In genomic region chr10:103564799-103565365, GRCh38 we compare ENCODE assay signal across 8 cellular contexts.
DNase-seq lines count a peak whose midpoint lies in the region; ATAC-seq and TF ChIP-seq lines count a peak whose summit lies in the region.

No MANE protein-coding gene starts in this region.

- H3K27me3 Mint-ChIP-seq in progenitor cell of endocrine pancreas: peaks cover 10% of the 10 kb centered on the region

- peak; percentile 54 for TF ChIP-seq CTCF in RWPE2 (IDR thresholded peaks at IDR 0.05; ENCODE audit: poor library complexity, severe bottlenecking)
- peak; percentile 63 for TF ChIP-seq CTCF in progenitor cell of endocrine pancreas (IDR thresholded peaks at IDR 0.05; ENCODE audit: unreplicated experiment)

- H3K27ac ChIP-seq in RWPE2 (ENCODE audit: poor library complexity, severe bottlenecking): no peak overlapping the region

- H3K9me3 ChIP-seq in RWPE2 (ENCODE audit: severe bottlenecking): no peaks in the 10 kb centered on the region
- H3K9me3 ChIP-seq in MG63: no peaks in the 10 kb centered on the region

- peaks cover 5% of the 10 kb centered on the region for H3K4me1 Mint-ChIP-seq in progenitor cell of endocrine pancreas (ENCODE audit: low read depth)

- H3K36me3 Mint-ChIP-seq in progenitor cell of endocrine pancreas (ENCODE audit: insufficient read depth): no peaks in the 10 kb centered on the region

- no peaks in the 10 kb centered on the region for H3K4me1 ChIP-seq in RWPE2 (ENCODE audit: insufficient read depth, poor library complexity, severe bottlenecking)

- H3K36me3 ChIP-seq in RWPE2 (ENCODE audit: low read depth) (no peaks in the 10 kb centered on the region), MG63 (no peaks in the 10 kb centered on the region)

- H3K4me3 ChIP-seq in RWPE2 (ENCODE audit: severe bottlenecking) (no peak overlapping the region), MG63 (no peak overlapping the region)

- ATAC-seq in RWPE2 (ENCODE audit: low read depth): no peak

- DNase-seq in SHP77 (lab: John Stamatoyannopoulos, UW) (peak; percentile 25 to 26), SHP77 treated with DMSO at 0.1 percent for 48 hours (lab: John Stamatoyannopoulos, UW) (no peak), RWPE2 (ENCODE audit: low spot score) (no peak), ecto neural progenitor cell (ENCODE audit: low spot score) (peak; percentile 80), progenitor cell of endocrine pancreas (ENCODE audit: low spot score, unreplicated experiment) (no peak), MG63 (no peak), NCI-H1694 treated with DMSO at 0.1 percent for 48 hours (lab: John Stamatoyannopoulos, UW) (no peak), pons (ENCODE audit: low spot score) (no peak)

- peak overlapping the region; percentile 66 for H3K27ac Mint-ChIP-seq in progenitor cell of endocrine pancreas

- H3K9me3 Mint-ChIP-seq in progenitor cell of endocrine pancreas (ENCODE audit: low read depth): no peaks in the 10 kb centered on the region

- no peaks in the 10 kb centered on the region for H3K27me3 ChIP-seq in RWPE2 (ENCODE audit: insufficient read depth, poor library complexity, severe bottlenecking)
- no peaks in the 10 kb centered on the region for H3K27me3 ChIP-seq in MG63

- H3K4me3 Mint-ChIP-seq in progenitor cell of endocrine pancreas (ENCODE audit: low read depth): no peak overlapping the region

Comparison
In these comparisons a context has a peak if more than half of its experiments do, and no peak if none do; other contexts are left out.
1. DNase-seq: peak in SHP77 (2 of 2) and ecto neural progenitor cell (single experiment); none in SHP77 treated with DMSO at 0.1 percent for 48 hours (single experiment), RWPE2 (single experiment), progenitor cell of endocrine pancreas (single experiment), MG63 (single experiment), NCI-H1694 treated with DMSO at 0.1 percent for 48 hours (single experiment) and pons (single experiment).